Comparison of ENCODE assay signal across 8 cellular contexts in the genomic region with DNA sequence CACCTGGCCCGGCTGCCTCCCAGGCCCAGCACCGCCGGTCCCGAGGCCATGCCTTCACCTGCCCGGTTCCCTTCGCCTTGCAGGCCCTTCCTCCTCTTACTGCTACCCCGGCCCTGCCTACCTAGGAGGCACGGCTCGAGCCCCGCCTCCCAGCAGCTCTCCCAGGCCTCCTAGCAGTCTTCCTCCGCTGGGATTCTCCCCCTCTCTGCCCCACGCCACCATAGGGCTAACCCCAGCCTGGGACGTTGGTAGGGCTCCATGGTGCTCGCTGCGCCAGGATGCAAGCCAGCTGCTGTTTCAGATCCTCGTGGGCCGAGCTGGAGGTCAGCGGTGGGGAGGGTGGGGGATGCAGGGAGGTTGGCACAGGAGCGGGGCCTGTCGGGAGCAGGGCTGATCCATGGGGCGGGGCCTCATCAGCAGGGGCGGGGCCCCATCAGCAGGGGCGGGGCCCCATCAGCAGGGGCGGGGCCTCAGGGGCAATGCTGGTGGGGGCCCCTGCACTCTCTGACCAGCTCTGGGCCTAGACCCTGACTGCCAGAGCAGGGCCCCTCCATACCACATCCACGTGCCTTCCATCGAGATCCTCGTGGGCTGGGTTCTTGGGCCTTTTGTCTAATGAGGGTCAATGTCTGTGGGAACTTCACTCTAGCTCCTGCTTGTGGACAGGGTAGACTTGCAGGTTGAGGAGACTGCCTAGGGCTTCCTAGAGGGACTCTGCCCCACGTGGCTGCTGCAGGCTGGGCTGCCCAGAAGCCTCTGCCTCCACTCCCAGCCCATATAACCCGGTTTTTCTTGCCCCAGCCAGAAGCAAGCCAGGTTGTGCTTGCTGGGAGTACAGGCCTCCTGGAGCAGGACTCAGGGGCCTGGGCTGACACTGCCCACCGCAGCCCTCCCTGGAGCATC.
A peak's percentile ranks its signal among the peaks of the same experiment; 100 is the strongest.
DNase-seq lines count a peak whose midpoint lies in the region; ATAC-seq and TF ChIP-seq lines count a peak whose summit lies in the region.

No MANE protein-coding gene starts in this region.

- no peaks in the 10 kb centered on the region for H3K79me2 ChIP-seq in hepatocyte

- H3K9me3 Mint-ChIP-seq in activated CD4-positive, alpha-beta memory T cell treated with anti-CD3 and anti-CD28 coated beads for 36 hours: no peaks in the 10 kb centered on the region
- H3K9me3 Mint-ChIP-seq in stimulated activated naive CD8-positive, alpha-beta T cell treated with anti-CD3 and anti-CD28 coated beads, Interleukin-15, amount 100 ng/mL, for 72 hours: no peaks in the 10 kb centered on the region

- H3K4me2 ChIP-seq in hepatocyte: peak overlapping the region; percentile 97

- no peaks in the 10 kb centered on the region for H3K36me3 Mint-ChIP-seq in activated CD4-positive, alpha-beta memory T cell treated with anti-CD3 and anti-CD28 coated beads for 36 hours

- peak; percentile 44 for DNase-seq in activated CD4-positive, alpha-beta memory T cell treated with anti-CD3 and anti-CD28 coated beads for 36 hours
- DNase-seq in hepatocyte (ENCODE audit: low spot score) (peak; percentile 36), globus pallidus (ENCODE audit: low spot score) (no peak), NCI-H524 (lab: John Stamatoyannopoulos, UW) (no peak)
- peak; percentile 13 to 15 for DNase-seq in stimulated activated naive CD8-positive, alpha-beta T cell treated with anti-CD3 and anti-CD28 coated beads, Interleukin-15, amount 100 ng/mL, for 72 hours

- no peak overlapping the region for H2AFZ ChIP-seq in hepatocyte

- no peaks in the 10 kb centered on the region for H3K9me3 ChIP-seq in hepatocyte (ENCODE audit: low read depth)

- H3K27ac Mint-ChIP-seq in activated CD4-positive, alpha-beta memory T cell treated with anti-CD3 and anti-CD28 coated beads for 36 hours: no peak overlapping the region
- no peak overlapping the region for H3K27ac Mint-ChIP-seq in stimulated activated naive CD8-positive, alpha-beta T cell treated with anti-CD3 and anti-CD28 coated beads, Interleukin-15, amount 100 ng/mL, for 72 hours

- 34% methylated on average over 24 of the region's 30 CpGs for WGBS in hepatocyte (ENCODE audit: low lambda C conversion rate, missing lambda C conversion rate)

- no peak overlapping the region for H3K4me3 Mint-ChIP-seq in activated CD4-positive, alpha-beta memory T cell treated with anti-CD3 and anti-CD28 coated beads for 36 hours
- peak overlapping the region in 1 of 2 donors; percentile 45 for H3K4me3 Mint-ChIP-seq in stimulated activated naive CD8-positive, alpha-beta T cell treated with anti-CD3 and anti-CD28 coated beads, Interleukin-15, amount 100 ng/mL, for 72 hours

- CTCF ChIA-PET in activated CD4-positive, alpha-beta memory T cell treated with anti-CD3 and anti-CD28 coated beads for 36 hours (lab: Charles Lee): interaction anchor here (0.6 to 3.3 kb wide), 18 partner anchors 10 to 257 kb away, joined by 3 to 22 read pairs (median 5); a partner anchor contains a TSS

- peaks cover 6% of the 10 kb centered on the region for H3K4me1 Mint-ChIP-seq in activated CD4-positive, alpha-beta memory T cell treated with anti-CD3 and anti-CD28 coated beads for 36 hours (ENCODE audit: low read depth)
- H3K4me1 Mint-ChIP-seq in stimulated activated naive CD8-positive, alpha-beta T cell treated with anti-CD3 and anti-CD28 coated beads, Interleukin-15, amount 100 ng/mL, for 72 hours: peaks cover 16% of the 10 kb centered on the region

- no peaks in the 10 kb centered on the region for H3K9me2 ChIP-seq in hepatocyte (replicated peaks; ENCODE audit: insufficient read depth)

- no peaks in the 10 kb centered on the region for H3K36me3 ChIP-seq in hepatocyte (replicated peaks; ENCODE audit: insufficient read depth, low read depth)

- intact Hi-C loops in activated CD4-positive, alpha-beta memory T cell treated with anti-CD3 and anti-CD28 coated beads for 36 hours (cut with micrococcal nuclease): loop anchor here (5.0 kb wide), 1 partner anchor 54 kb away; no protein-coding TSS in a partner anchor

- POLR2A ChIA-PET in activated CD4-positive, alpha-beta memory T cell treated with anti-CD3 and anti-CD28 coated beads for 36 hours (lab: Charles Lee): interaction anchor here (1.2 kb wide), 1 partner anchor 64 kb away, joined by 3 read pairs; no protein-coding TSS in a partner anchor

- TF ChIP-seq CTCF in 22Rv1 (IDR thresholded peaks at IDR 0.05) (0 out of 2 replicates have a peak, but pooled peaks have one; percentile 12), hepatocyte (IDR thresholded peaks at IDR 0.05; ENCODE audit: poor library complexity) (no peak)

- H3K27me3 Mint-ChIP-seq in activated CD4-positive, alpha-beta memory T cell treated with anti-CD3 and anti-CD28 coated beads for 36 hours: no peaks in the 10 kb centered on the region
- no peaks in the 10 kb centered on the region for H3K27me3 Mint-ChIP-seq in stimulated activated naive CD8-positive, alpha-beta T cell treated with anti-CD3 and anti-CD28 coated beads, Interleukin-15, amount 100 ng/mL, for 72 hours

- no peaks in the 10 kb centered on the region for H4K20me1 ChIP-seq in hepatocyte (ENCODE audit: insufficient read depth, poor library complexity, severe bottlenecking)

- peak; percentile 39 for ATAC-seq in GM21515 (IDR thresholded peaks at IDR 0.05; ENCODE audit: unreplicated experiment)
- peak; percentile 4 for ATAC-seq in stimulated activated naive CD8-positive, alpha-beta T cell treated with anti-CD3 and anti-CD28 coated beads, Interleukin-15, amount 100 ng/mL, for 72 hours
- ATAC-seq in HG02973 (IDR thresholded peaks at IDR 0.05; ENCODE audit: unreplicated experiment): no peak

- no peak overlapping the region for H3K4me3 ChIP-seq in hepatocyte

- no peaks in the 10 kb centered on the region for H3K27me3 ChIP-seq in hepatocyte

- peak overlapping the region; percentile 93 for H3K27ac ChIP-seq in 22Rv1
- no peak overlapping the region for H3K27ac ChIP-seq in hepatocyte

- peaks cover 6% of the 10 kb centered on the region for H3K4me1 ChIP-seq in hepatocyte (ENCODE audit: insufficient read depth)

Comparison
In these comparisons a context has a peak if more than half of its experiments do, and no peak if none do; other contexts are left out.
1. DNase-seq: peak in activated CD4-positive, alpha-beta memory T cell treated with anti-CD3 and anti-CD28 coated beads for 36 hours (single experiment), hepatocyte (single experiment) and stimulated activated naive CD8-positive, alpha-beta T cell treated with anti-CD3 and anti-CD28 coated beads, Interleukin-15, amount 100 ng/mL, for 72 hours (2 of 2); none in globus pallidus (single experiment) and NCI-H524 (0 of 2).